ENCODE assay signal across 22 cellular contexts in genomic region chr3:11235385-11235784, GRCh38. TPM values are rescaled to one million over a fixed set of nuclear protein-coding genes. Genes with fewer than 3 reads are reported as not detected.
DNase-seq lines count a peak whose midpoint lies in the region; ATAC-seq, FAIRE-seq and TF ChIP-seq lines count a peak whose summit lies in the region.
"Had no signal": no experiment of that assay in that cellular context is flagged by ENCODE, and none has a peak within 500 bp of the region (broad histone marks: within the 10 kb centered on the region; RNA-seq: fewer than 3 reads in every experiment).

No MANE protein-coding gene starts in this region.

- no peak overlapping the region for H3K4me3 ChIP-seq in IMR-90 (ENCODE audit: insufficient read depth, low read depth, low read length)
- H3K4me3 ChIP-seq in K562 = no peak overlapping the region
- H3K4me3 ChIP-seq in trophoblast cell (ENCODE audit: low read depth, low read length) = no peak overlapping the region
- H3K4me3 ChIP-seq in mucosa of descending colon = no peak overlapping the region
- H3K4me3 ChIP-seq: BLaER1, GM23248 had no signal

- H3K23ac ChIP-seq in IMR-90 (ENCODE audit: low read depth, low read length) (no peak overlapping the region), trophoblast cell (ENCODE audit: low read length) (no peak overlapping the region)

- no peak overlapping the region for H2AFZ ChIP-seq in IMR-90 (replicated peaks; ENCODE audit: low read length, poor library complexity)
- H2AFZ ChIP-seq in K562 (ENCODE audit: low read depth, low read length) = no peak overlapping the region
- H2AFZ ChIP-seq in trophoblast cell (ENCODE audit: insufficient read depth, low read length, poor library complexity) = no peak overlapping the region
- H2AFZ ChIP-seq: GM23248 had no signal

- H4K20me1 ChIP-seq in IMR-90 (ENCODE audit: insufficient read depth, low read length) (peaks cover 3% of the 10 kb centered on the region; the same call in 1 of the 2 replicates), K562 (replicated peaks; ENCODE audit: control insufficient read depth, insufficient read depth, low read length) (no peaks in the 10 kb centered on the region)
- H4K20me1 ChIP-seq: BLaER1 had no signal

- no peak overlapping the region for H3K9ac ChIP-seq in IMR-90 (ENCODE audit: low read depth, low read length)
- H3K9ac ChIP-seq in K562 (ENCODE audit: insufficient read depth in 1 of 2, low read depth in 2 of 2, low read length in 2 of 2) = no peak overlapping the region
- H3K9ac ChIP-seq in trophoblast cell (ENCODE audit: low read length) = no peak overlapping the region
- H3K9ac ChIP-seq: BLaER1, GM23248 had no signal

- POLR2A ChIA-PET in IMR-90 (lab: Charles Lee; ENCODE audit: unreplicated experiment) = no interaction called here
- POLR2A ChIA-PET in K562 (lab: Yijun Ruan, JAX) = interaction anchor here (0.6 kb wide), 1 partner anchor 29 kb away, joined by 3 read pairs; no protein-coding TSS in a partner anchor

- H3K9me3 Mint-ChIP-seq in progenitor cell of endocrine pancreas (ENCODE audit: low read depth) = peaks cover 4% of the 10 kb centered on the region

- no peak overlapping the region for H3K27ac Mint-ChIP-seq in progenitor cell of endocrine pancreas
- H3K27ac Mint-ChIP-seq: B cell; CD4-positive, CD25-positive, alpha-beta regulatory T cell; CD8-positive, alpha-beta T cell had no signal

- CTCF ChIA-PET in IMR-90 (lab: Yijun Ruan, JAX) = interaction anchor here (0.6 kb wide), 1 partner anchor 107 kb away, joined by 5 read pairs; no protein-coding TSS in a partner anchor
- CTCF ChIA-PET in K562 (lab: Yijun Ruan, JAX; ENCODE audit: low intra/inter-chr PET ratio) = interaction anchor here (2.8 kb wide), 1 partner anchor 100 kb away, joined by 29 read pairs; no protein-coding TSS in a partner anchor

- TF ChIP-seq CTCF in IMR-90 (conservative IDR thresholded peaks at IDR 0.05; ENCODE audit: low read depth, low read length) = no peak
- no peak for TF ChIP-seq CTCF in K562 (IDR thresholded peaks at IDR 0.05 in 2 of 3, conservative IDR thresholded peaks at IDR 0.05 in 1 of 3; ENCODE audit: insufficient read depth in 2 of 3, low read depth in 1 of 3, low read length in 3 of 3)
- no peak for TF ChIP-seq CTCF in mucosa of descending colon (IDR thresholded peaks at IDR 0.05)
- no peak for TF ChIP-seq CTCF in progenitor cell of endocrine pancreas (IDR thresholded peaks at IDR 0.05; ENCODE audit: unreplicated experiment)

- DNase-seq in A172 (ENCODE audit: low spot score) (peak; percentile 67), IMR-90 (no peak), K562 (ENCODE audit: extremely low read depth in 1 of 4, low spot score in 3 of 4) (peak in 1 of 4 experiments; percentile 29), trophoblast cell (no peak), mucosa of descending colon (no peak), SIG-M5 (lab: John Stamatoyannopoulos, UW) (no peak), progenitor cell of endocrine pancreas (ENCODE audit: low spot score, unreplicated experiment) (no peak)
- DNase-seq: 8988T; Caco-2; CD4-positive, CD25-positive, alpha-beta regulatory T cell; DMS153; DND-41; GM23248; H7; HCEC 1CT had no signal

- H2BK20ac ChIP-seq in IMR-90 (ENCODE audit: low read depth, low read length) = no peak overlapping the region

- H3K4me1 Mint-ChIP-seq in progenitor cell of endocrine pancreas (ENCODE audit: low read depth) = no peaks in the 10 kb centered on the region

- H4K91ac ChIP-seq in IMR-90 (ENCODE audit: insufficient read depth, low read depth, low read length) = peak overlapping the region; percentile 37
- no peak overlapping the region for H4K91ac ChIP-seq in trophoblast cell (ENCODE audit: low read depth, low read length)

- no peak for TF ChIP-seq EP300 in K562 (IDR thresholded peaks at IDR 0.05; ENCODE audit: low read length)

- H3K27me3 Mint-ChIP-seq in progenitor cell of endocrine pancreas = peaks cover 26% of the 10 kb centered on the region

- no peaks in the 10 kb centered on the region for H3K79me2 ChIP-seq in K562 (ENCODE audit: control insufficient read depth, insufficient read depth, low read length)
- peaks cover 2% of the 10 kb centered on the region for H3K79me2 ChIP-seq in trophoblast cell (ENCODE audit: control insufficient read depth, insufficient read depth, low read length, poor library complexity)

- no peak overlapping the region for H3K4me3 Mint-ChIP-seq in progenitor cell of endocrine pancreas (ENCODE audit: low read depth)
- H3K4me3 Mint-ChIP-seq: B cell; CD4-positive, CD25-positive, alpha-beta regulatory T cell; CD8-positive, alpha-beta T cell had no signal

- TF ChIP-seq POLR2A in IMR-90 (IDR thresholded peaks at IDR 0.05; ENCODE audit: low read depth, low read length) = no peak
- no peak for TF ChIP-seq POLR2A in K562 (conservative IDR thresholded peaks at IDR 0.05)

- no CpG with 5 or more reads among the region's 8 CpGs for whole genome bisulfite sequencing in IMR-90 (ENCODE audit: extremely low coverage in 2 of 2, insufficient read length in 1 of 2), 2 experiments
- 2% methylated on average over 8 of the region's 8 CpGs for WGBS in K562 (ENCODE audit: insufficient coverage, low coverage, missing lambda C conversion rate)
- WGBS in trophoblast cell (ENCODE audit: extremely low coverage, insufficient coverage, insufficient read length) = no CpG with 5 or more reads among the region's 8 CpGs

- H2AK5ac ChIP-seq in IMR-90 (ENCODE audit: low read depth, low read length) = peak overlapping the region; percentile 7; the same call in 1 of the 2 replicates
- H2AK5ac ChIP-seq in trophoblast cell (ENCODE audit: low read length) = no peak overlapping the region

- intact Hi-C loops in IMR-90 (cut with micrococcal nuclease) = loop anchor here (5.0 kb wide), 1 partner anchor 97 kb away; no protein-coding TSS in a partner anchor
- intact Hi-C loops in K562 (cut with micrococcal nuclease) = no loop called here
- intact Hi-C loops in mucosa of descending colon (cut with DNase I, micrococcal nuclease) = loop anchor here in 1 of 2 donors (5.0 kb wide), 1 partner anchor 97 kb away; no protein-coding TSS in a partner anchor

- H2BK15ac ChIP-seq in IMR-90 (ENCODE audit: low read depth, low read length) = 0 out of 3 replicates have a peak overlapping the region, but pooled peaks have one; percentile 33

- H3K27me3 ChIP-seq in IMR-90 (ENCODE audit: control insufficient read depth, insufficient read depth, low read length) (no peaks in the 10 kb centered on the region), K562 (ENCODE audit: control insufficient read depth in 2 of 2, insufficient read depth in 2 of 2, low read length in 2 of 2) (peaks cover 13 to 14% of the 10 kb centered on the region in 2 experiments), trophoblast cell (ENCODE audit: insufficient read depth, low read length) (no peaks in the 10 kb centered on the region)
- H3K27me3 ChIP-seq: BLaER1 had no signal

- in situ Hi-C loops in IMR-90 (cut with MboI; ENCODE audit: low sequenced_read_pairs) (no loop called here), K562 (cut with MboI) (loop anchor here (5.0 kb wide), 1 partner anchor 417 kb away; no protein-coding TSS in a partner anchor)

- TF ChIP-seq RAD21 in IMR-90 (IDR thresholded peaks at IDR 0.05; ENCODE audit: low read length) (no peak), K562 (CRISPR knock-in tag; conservative IDR thresholded peaks at IDR 0.05 in 1 of 2, IDR thresholded peaks at IDR 0.05 in 1 of 2) (no peak)

- peaks cover 8% of the 10 kb centered on the region; the same call in 1 of the 2 replicates for H3K9me1 ChIP-seq in IMR-90 (ENCODE audit: insufficient read depth, low read length)
- no peaks in the 10 kb centered on the region for H3K9me1 ChIP-seq in K562 (ENCODE audit: control insufficient read depth, insufficient read depth, low read length)

- 0 out of 2 replicates have a peak overlapping the region, but pooled peaks have one; percentile 32 for H2BK120ac ChIP-seq in IMR-90 (ENCODE audit: low read depth, low read length)
- H2BK120ac ChIP-seq in trophoblast cell (ENCODE audit: insufficient read depth, low read length, poor library complexity) = no peak overlapping the region

- H3K4me2 ChIP-seq in IMR-90 (ENCODE audit: low read depth, low read length) = no peak overlapping the region
- H3K4me2 ChIP-seq in K562 (ENCODE audit: insufficient read depth, low read length) = no peak overlapping the region
- no peak overlapping the region for H3K4me2 ChIP-seq in trophoblast cell (ENCODE audit: low read length)
- H3K4me2 ChIP-seq: BLaER1 had no signal

- no peak overlapping the region for H3K14ac ChIP-seq in IMR-90 (replicated peaks; ENCODE audit: low read depth, low read length)
- H3K14ac ChIP-seq in trophoblast cell (ENCODE audit: low read length) = peak overlapping the region; percentile 44

- H3K4ac ChIP-seq in IMR-90 (ENCODE audit: low read depth, low read length) = peak overlapping the region; percentile 4; the same call in 1 of the 2 replicates
- no peak overlapping the region for H3K4ac ChIP-seq in trophoblast cell (ENCODE audit: low read depth, low read length)

- ATAC-seq in IMR-90 (ENCODE audit: low read depth) (no peak), K562 (peak; percentile 63), mucosa of descending colon (no peak)
- ATAC-seq: CD8-positive, alpha-beta T cell had no signal

- H3K27ac ChIP-seq in IMR-90 (ENCODE audit: insufficient read depth, low read length) = no peak overlapping the region
- H3K27ac ChIP-seq in K562 (ENCODE audit: extremely low read depth, low read depth, low read length) = no peak overlapping the region
- H3K27ac ChIP-seq in trophoblast cell (ENCODE audit: low read depth, low read length) = no peak overlapping the region
- H3K27ac ChIP-seq: BLaER1, C4-2B, GM23248 had no signal

- peaks cover 5% of the 10 kb centered on the region for H3K4me1 ChIP-seq in IMR-90 (ENCODE audit: control insufficient read depth, insufficient read depth, low read length)
- no peaks in the 10 kb centered on the region for H3K4me1 ChIP-seq in K562 (replicated peaks in 1 of 2; ENCODE audit: control insufficient read depth in 2 of 2, insufficient read depth in 2 of 2, low read length in 2 of 2)
- H3K4me1 ChIP-seq in trophoblast cell (ENCODE audit: control insufficient read depth in 1 of 2, insufficient read depth in 2 of 2, low read length in 2 of 2) = no peaks in the 10 kb centered on the region
- no peaks in the 10 kb centered on the region for H3K4me1 ChIP-seq in mucosa of descending colon (ENCODE audit: low read depth)
- H3K4me1 ChIP-seq: BLaER1, Caco-2 had no signal

- peak overlapping the region; percentile 77 for H4K12ac ChIP-seq in trophoblast cell (ENCODE audit: low read depth, low read length)

- H3K36me3 ChIP-seq in IMR-90 (ENCODE audit: control insufficient read depth, insufficient read depth, low read length) = peaks cover 5% of the 10 kb centered on the region; the same call in 1 of the 2 replicates
- H3K36me3 ChIP-seq in K562 (ENCODE audit: control insufficient read depth, insufficient read depth, low read length) = no peaks in the 10 kb centered on the region
- no peaks in the 10 kb centered on the region for H3K36me3 ChIP-seq in trophoblast cell (ENCODE audit: control insufficient read depth in 1 of 2, insufficient read depth in 2 of 2, low read length in 2 of 2)
- no peaks in the 10 kb centered on the region for H3K36me3 ChIP-seq in mucosa of descending colon (ENCODE audit: low read depth)
- H3K36me3 ChIP-seq: BLaER1 had no signal

- H3K9me3 ChIP-seq in IMR-90 (ENCODE audit: control insufficient read depth, insufficient read depth, low read length) (no peaks in the 10 kb centered on the region; the same call in 1 of the 2 replicates), K562 (replicated peaks; ENCODE audit: control insufficient read depth, insufficient read depth, low read depth, low read length) (no peaks in the 10 kb centered on the region), trophoblast cell (ENCODE audit: insufficient read depth, low read depth, low read length) (no peaks in the 10 kb centered on the region), mucosa of descending colon (no peaks in the 10 kb centered on the region)
- H3K9me3 ChIP-seq: Caco-2 had no signal

- peak overlapping the region; percentile 53 for H2BK12ac ChIP-seq in trophoblast cell (ENCODE audit: low read length)

- BruUV-seq in IMR-90 (replicated peaks; lab: Mats Ljungman, UMichigan) (no TSS peak), K562 (replicated peaks; lab: Mats Ljungman, UMichigan) (no TSS peak)

- no peak overlapping the region for H2AK9ac ChIP-seq in IMR-90 (replicated peaks; ENCODE audit: low read depth, low read length, poor library complexity)

- FAIRE-seq in K562 (lab: Jason Lieb, UNC) = no peak
- FAIRE-seq: G401.6, GM12892, H1 had no signal

- no peaks in the 10 kb centered on the region for H3K36me3 Mint-ChIP-seq in progenitor cell of endocrine pancreas (ENCODE audit: insufficient read depth)
- H3K36me3 Mint-ChIP-seq: CD4-positive, CD25-positive, alpha-beta regulatory T cell; CD8-positive, alpha-beta T cell had no signal

- H3K56ac ChIP-seq in IMR-90 (ENCODE audit: extremely low read depth, insufficient read depth, low read length) = no peak overlapping the region

- H4K8ac ChIP-seq in IMR-90 (ENCODE audit: low read depth in 2 of 2, low read length in 2 of 2) (peak overlapping the region in 1 of 2 experiments; percentile 30; a peak in 1 of 4 replicates), trophoblast cell (ENCODE audit: low read depth, low read length) (no peak overlapping the region)

- dilution Hi-C loops in IMR-90 (cut with HindIII; ENCODE audit: low sequenced_read_pairs, unreplicated experiment) = no loop called here

- H3K79me1 ChIP-seq in IMR-90 (ENCODE audit: low read depth in 1 of 2, low read length in 2 of 2) (peaks cover 12 to 33% of the 10 kb centered on the region in 2 experiments), trophoblast cell (ENCODE audit: low read length) (peaks cover 1% of the 10 kb centered on the region)

- H4K5ac ChIP-seq in IMR-90 (ENCODE audit: low read depth, low read length) = no peak overlapping the region; the same call in 1 of the 2 replicates

- no peak overlapping the region for H2BK5ac ChIP-seq in IMR-90 (ENCODE audit: low read depth, low read length, poor library complexity, severe bottlenecking)
- H2BK5ac ChIP-seq in trophoblast cell (ENCODE audit: low read depth, low read length, poor library complexity) = no peak overlapping the region

- H3K18ac ChIP-seq in IMR-90 (ENCODE audit: low read depth, low read length) = no peak overlapping the region
- H3K18ac ChIP-seq in trophoblast cell (ENCODE audit: low read length) = peak overlapping the region; percentile 39

RNA-seq across cellular contexts. Expression of gene ATG7, which starts 36.8 kb away (rescaled TPM):
- total RNA-seq in A172 (2014; rRNA removed; shearing (Covaris generic)) = 48.3 and 68.2 TPM in 2 replicates
- total RNA-seq in IMR-90 (2012; rRNA removed) = 51.4 and 65.3 TPM in 2 replicates
- 15.6 and 17.0 TPM in 2 replicates for polyA plus RNA-seq in IMR-90 (2012; rRNA removed)
- polyA plus RNA-seq in IMR-90 (2012; cell fraction: cytosol; rRNA removed) = 9.5 and 17.9 TPM in 2 replicates
- 21.1 and 54.1 TPM in 2 replicates for polyA plus RNA-seq in IMR-90 (2012; cell fraction: nucleus; rRNA removed; ENCODE audit: low replicate concordance)
- total RNA-seq in K562 (2011; cell fraction: chromatin; rRNA removed; ENCODE audit: low replicate concordance) = 141 and 224 TPM in 2 replicates
- 78.5 and 85.9 TPM in 2 replicates for total RNA-seq in K562 (2011; cell fraction: nucleolus; rRNA removed)
- 127 and 128 TPM in 2 replicates for total RNA-seq in K562 (2011; cell fraction: nucleoplasm; rRNA removed)
- 20.1 and 20.2 TPM in 2 replicates for total RNA-seq in K562 (2014; rRNA removed)
- 44.6 and 53.3 TPM in 2 replicates for total RNA-seq in K562 (2014; rRNA removed; fragmentation: Illumina TruSeq; extraction: Trizol)
- total RNA-seq in K562 (2015; rRNA removed; fragmentation: Illumina TruSeq; extraction: Trizol) = 29.4 and 30.9 TPM in 2 replicates
- 31.3 and 34.1 TPM in 2 replicates for total RNA-seq in K562 (2021)
- 34.5 and 36.0 TPM in 2 replicates for polyA plus RNA-seq in K562 (2011; rRNA removed)
- 36.2 and 54.9 TPM in 2 replicates for polyA plus RNA-seq in K562 (2011; cell fraction: cytosol; rRNA removed)
- polyA plus RNA-seq in K562 (2011; cell fraction: nucleus; rRNA removed) = 31.7 and 43.7 TPM in 2 replicates
- polyA plus RNA-seq in K562 (2012) = 30.8 and 31.9 TPM in 2 replicates
- 36.8 and 45.3 TPM in 2 replicates for polyA plus RNA-seq in K562 (2014; fragmentation: Illumina TruSeq; extraction: Trizol)
- polyA plus RNA-seq in K562 (2014; fragmentation: Nextera tagmentation; extraction: Ambion mirVana) = 10 to 100 TPM; 18.3 to 33.6 TPM
- 17.3 and 31.8 TPM in 2 replicates for polyA plus RNA-seq in K562 (2014; rRNA removed)
- 103 and 129 TPM in 2 replicates for polyA minus RNA-seq in K562 (2011; rRNA and poly(A)+ RNA removed)
- polyA minus RNA-seq in K562 (2011; cell fraction: cytosol; rRNA and poly(A)+ RNA removed) = 18.8 and 27.8 TPM in 2 replicates
- polyA minus RNA-seq in K562 (2011; cell fraction: nucleus; rRNA and poly(A)+ RNA removed) = 77.8 and 134 TPM in 2 replicates
- polyA plus RNA-seq in trophoblast cell (2013) = 23.3 and 24.0 TPM in 2 replicates
- 10 to 100 TPM; 40.4 to 49.6 (median 43.3) TPM for total RNA-seq in mucosa of descending colon
- total RNA-seq in progenitor cell of endocrine pancreas = 29.1 and 31.3 TPM in 2 replicates
